ENCODE assay signal across 1 cellular context in the genomic region with DNA sequence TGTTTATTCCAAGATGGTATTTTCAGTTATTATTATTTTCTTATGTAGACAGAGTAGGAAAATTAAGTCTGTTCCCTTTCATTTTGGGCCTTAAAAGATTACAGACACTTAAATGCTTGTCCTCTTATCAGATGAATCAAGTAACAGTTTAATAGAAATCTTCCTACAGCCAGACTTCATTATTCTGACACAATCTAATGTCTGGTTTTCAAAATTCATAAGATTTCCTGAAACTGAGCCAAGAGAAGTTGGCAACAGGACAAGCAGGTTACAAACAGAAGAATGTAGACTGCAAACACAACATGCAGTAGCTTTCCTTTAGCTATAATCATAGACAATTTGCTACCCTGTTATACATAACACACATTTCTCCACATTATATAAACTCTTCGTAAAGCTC.
TF ChIP-seq lines count a peak whose summit lies in the region.

No MANE protein-coding gene starts in this region.

TF ChIP-seq in A549, 52 proteins besides CTCF, POLR2A, EP300 and RAD21 (continued from another document):
- no peak for TF ChIP-seq ZC3H11A (IDR thresholded peaks at IDR 0.05)
- TF ChIP-seq, protein P1, sequence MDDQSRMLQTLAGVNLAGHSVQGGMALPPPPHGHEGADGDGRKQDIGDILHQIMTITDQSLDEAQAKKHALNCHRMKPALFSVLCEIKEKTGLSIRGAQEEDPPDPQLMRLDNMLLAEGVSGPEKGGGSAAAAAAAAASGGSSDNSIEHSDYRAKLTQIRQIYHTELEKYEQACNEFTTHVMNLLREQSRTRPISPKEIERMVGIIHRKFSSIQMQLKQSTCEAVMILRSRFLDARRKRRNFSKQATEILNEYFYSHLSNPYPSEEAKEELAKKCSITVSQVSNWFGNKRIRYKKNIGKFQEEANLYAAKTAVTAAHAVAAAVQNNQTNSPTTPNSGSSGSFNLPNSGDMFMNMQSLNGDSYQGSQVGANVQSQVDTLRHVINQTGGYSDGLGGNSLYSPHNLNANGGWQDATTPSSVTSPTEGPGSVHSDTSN (IDR thresholded peaks at IDR 0.05), result no peak
- TF ChIP-seq RNF2 (IDR thresholded peaks at IDR 0.05; ENCODE audit: borderline replicate concordance, low read depth), result no peak
- no peak for TF ChIP-seq POLR2AphosphoS2 (conservative IDR thresholded peaks at IDR 0.05; ENCODE audit: low read length)
